13 cellular contexts compared by ENCODE assay signal in the genomic region with DNA sequence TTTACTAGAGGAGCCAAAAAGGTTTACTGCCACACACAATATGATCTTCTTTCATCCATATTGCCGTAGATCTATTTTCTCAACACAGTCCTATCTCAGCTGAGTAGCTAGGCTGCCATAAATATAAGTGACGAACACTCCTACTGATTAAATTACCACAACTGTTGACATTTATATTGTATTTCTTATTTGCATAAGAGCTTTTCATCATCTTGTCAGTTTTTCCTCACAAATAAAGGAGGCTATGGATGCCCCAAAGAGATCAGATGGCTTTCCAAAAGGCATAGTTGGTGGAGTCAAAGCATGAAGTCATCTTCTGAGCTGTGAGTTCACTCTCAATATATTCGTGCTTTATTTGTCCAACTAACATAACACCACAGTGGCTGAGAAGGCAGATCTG.
"Had no signal": no experiment of that assay in that cellular context is flagged by ENCODE, and none has a peak within 500 bp of the region (broad histone marks: within the 10 kb centered on the region; RNA-seq: fewer than 3 reads in every experiment).

No MANE protein-coding gene starts in this region.

- DNase-seq: activated CD4-positive, alpha-beta T cell treated with anti-CD3 and anti-CD28 coated beads for 48 hours; activated CD8-positive, alpha-beta memory T cell treated with anti-CD3 and anti-CD28 coated beads, Interleukin-2, amount 50 U/mL, for 48 hours; activated CD8-positive, alpha-beta T cell treated with anti-CD3 and anti-CD28 coated beads, Interleukin-2, amount 10 ng/mL, durations not matched to agents 7 days and 5 days; activated naive CD4-positive, alpha-beta T cell; aorta; esophagus squamous epithelium; foreskin fibroblast; immature natural killer cell; lower lobe of right lung; pancreas; stimulated activated CD4-positive, alpha-beta T cell treated with anti-CD3 and anti-CD28 coated beads, Interleukin-12 subunit alpha, Interleukin-12 subunit beta, amount 100 ng/mL, for 4 hours; upper lobe of left lung had no signal

- H3K27ac ChIP-seq: esophagus squamous epithelium, lower lobe of right lung, neural progenitor cell, pancreas, upper lobe of left lung had no signal
